In the genomic region with DNA sequence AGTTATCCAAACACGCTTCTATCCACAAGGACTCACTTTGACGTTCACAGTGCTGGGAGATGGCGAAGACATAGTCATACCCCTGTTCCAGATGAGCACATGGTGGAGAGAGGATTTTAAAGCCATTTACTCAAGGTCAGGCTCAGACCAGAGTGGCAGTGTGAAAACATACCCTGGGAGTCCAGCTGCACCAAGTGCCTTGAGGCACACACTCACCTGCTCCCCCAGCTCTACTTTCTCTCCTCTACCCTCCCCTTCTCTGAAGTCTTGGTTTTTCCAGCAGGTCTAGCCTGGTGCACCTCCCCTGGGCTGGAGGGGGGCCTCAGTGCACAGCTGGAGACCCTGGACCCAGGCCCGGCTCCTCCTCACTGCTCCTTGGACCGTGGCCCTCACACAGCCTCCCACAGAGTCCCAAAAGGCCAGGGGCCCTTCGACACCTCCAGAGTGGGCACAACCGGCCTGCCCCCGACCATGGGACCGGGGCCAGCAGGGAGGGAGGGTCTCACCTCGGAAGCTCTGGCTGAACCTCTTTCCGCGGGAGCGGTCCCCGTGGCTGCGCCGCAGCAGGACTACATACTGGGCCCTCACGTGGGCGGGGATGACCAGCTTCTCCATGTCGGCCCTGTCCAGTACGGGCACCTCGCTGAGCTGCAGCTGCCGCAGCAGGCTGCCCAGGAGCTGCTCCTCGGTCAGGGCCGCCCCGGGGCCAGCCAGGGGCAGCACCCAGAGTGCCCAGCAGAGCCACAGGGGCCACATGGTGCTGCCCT, we compare ENCODE assay signal across 17 cellular contexts. TPM values are rescaled to one million over a fixed set of nuclear protein-coding genes. Genes with fewer than 3 reads are reported as not detected.
DNase-seq lines count a peak whose midpoint lies in the region; FAIRE-seq and TF ChIP-seq lines count a peak whose summit lies in the region.
"Had no signal": no experiment of that assay in that cellular context is flagged by ENCODE, and none has a peak within 500 bp of the region (broad histone marks: within the 10 kb centered on the region; RNA-seq: fewer than 3 reads in every experiment).

No MANE protein-coding gene starts in this region.

- H2BK20ac ChIP-seq in H1 (ENCODE audit: low read length): no peak overlapping the region

- H3K14ac ChIP-seq in H1 (ENCODE audit: insufficient read length) (no peak overlapping the region), neuronal stem cell (ENCODE audit: low read length) (no peak overlapping the region)

- H3K27ac ChIP-seq in BLaER1 (peak overlapping the region; percentile 22; the same call in 1 of the 2 replicates), H1 (ENCODE audit: low read depth, low read length) (no peak overlapping the region), neuronal stem cell (replicated peaks; ENCODE audit: low read length) (no peak overlapping the region), esophagus squamous epithelium (no peak overlapping the region)

- H2BK120ac ChIP-seq in H1 (replicated peaks; ENCODE audit: low read depth, low read length) (no peak overlapping the region), neuronal stem cell (ENCODE audit: low read depth, low read length) (peak overlapping the region; percentile 26)

- H3K23me2 ChIP-seq in H1 (ENCODE audit: low read depth, low read length): no peaks in the 10 kb centered on the region

- no peak overlapping the region for H4K5ac ChIP-seq in H1 (ENCODE audit: insufficient read length, low read depth, low read length)

- intact Hi-C loops in esophagus squamous epithelium (cut with DNase I): no loop called here

- POLR2A ChIA-PET in H1 (lab: Charles Lee; ENCODE audit: partially characterized antibody): interaction anchor here (1.0 to 3.4 kb wide), 6 partner anchors 10 to 163 kb away, joined by 3 to 16 read pairs (median 4); a partner anchor contains a TSS

- H3K23ac ChIP-seq in H1 (ENCODE audit: insufficient read length) (no peak overlapping the region), neuronal stem cell (ENCODE audit: low read depth, low read length, poor library complexity) (peak overlapping the region; percentile 100)

- no peak overlapping the region for H3K9ac ChIP-seq in BLaER1
- H3K9ac ChIP-seq in H1 (replicated peaks in 1 of 4; ENCODE audit: extremely low read depth in 1 of 4, low read depth in 3 of 4, low read length in 3 of 4): no peak overlapping the region
- no peak overlapping the region for H3K9ac ChIP-seq in neuronal stem cell (ENCODE audit: low read depth, low read length, poor library complexity)

- H2BK15ac ChIP-seq in H1 (ENCODE audit: low read length) (peak overlapping the region; percentile 99; the same call in 1 of the 2 replicates), neuronal stem cell (ENCODE audit: low read length) (no peak overlapping the region)

- TF ChIP-seq CTCF in H1 (IDR thresholded peaks at IDR 0.05; ENCODE audit: control extremely low read depth in 1 of 3, insufficient read depth in 1 of 3, low read depth in 1 of 3, low read length in 3 of 3) (no peak), esophagus squamous epithelium (IDR thresholded peaks at IDR 0.05) (no peak), GM20000 (IDR thresholded peaks at IDR 0.05; ENCODE audit: extremely low read depth, missing control alignments) (no peak)

- no peak overlapping the region for H3K56ac ChIP-seq in H1 (replicated peaks; ENCODE audit: insufficient read length, low read depth, low read length)

- TF ChIP-seq EP300 in H1 (IDR thresholded peaks at IDR 0.05; ENCODE audit: borderline replicate concordance in 1 of 2, low read depth in 2 of 2, low read length in 2 of 2): no peak

- TF ChIP-seq RAD21 in H1 (IDR thresholded peaks at IDR 0.05 in 1 of 2, conservative IDR thresholded peaks at IDR 0.05 in 1 of 2; ENCODE audit: low read depth in 2 of 2, low read length in 2 of 2): no peak

- WGBS in H1 (ENCODE audit: extremely low coverage in 1 of 2, insufficient coverage in 1 of 2, insufficient read length in 1 of 2, insufficient replicate concordance in 2 of 2, low coverage in 1 of 2, low lambda C conversion rate in 2 of 2, missing lambda C conversion rate in 1 of 2), 2 experiments: 94% methylated on average over 24 of the region's 25 CpGs; no CpG with 5 or more reads in 1 of the 2 experiments
- no CpG with 5 or more reads among the region's 25 CpGs for WGBS in neuronal stem cell (ENCODE audit: extremely low coverage in 2 of 2, insufficient read length in 2 of 2, insufficient replicate concordance in 1 of 2), 2 donors
- WGBS in esophagus squamous epithelium, 2 donors: 96% methylated on average over 3 to 4 of the region's 25 CpGs

- H2AK5ac ChIP-seq in H1 (ENCODE audit: low read depth, low read length) (peak overlapping the region; percentile 90; the same call in 1 of the 2 replicates), neuronal stem cell (ENCODE audit: low read depth, low read length) (peak overlapping the region; percentile 12)

- H3K18ac ChIP-seq in H1 (ENCODE audit: extremely low read depth, low read length) (no peak overlapping the region), neuronal stem cell (ENCODE audit: low read length) (peak overlapping the region; percentile 79)

- no peaks in the 10 kb centered on the region for H4K20me1 ChIP-seq in BLaER1
- no peaks in the 10 kb centered on the region for H4K20me1 ChIP-seq in H1 (replicated peaks in 1 of 2; ENCODE audit: control insufficient read depth in 1 of 2, insufficient read depth in 2 of 2, low read length in 2 of 2)

- H3K79me1 ChIP-seq in H1 (ENCODE audit: low read depth, low read length) (no peaks in the 10 kb centered on the region), neuronal stem cell (ENCODE audit: low read depth, low read length) (no peaks in the 10 kb centered on the region)

- H2BK5ac ChIP-seq in H1 (ENCODE audit: low read depth, low read length) (no peak overlapping the region), neuronal stem cell (ENCODE audit: low read length) (no peak overlapping the region)

- H3K79me2 ChIP-seq in H1 (ENCODE audit: control insufficient read depth in 1 of 2, insufficient read depth in 2 of 2, low read length in 2 of 2): no peaks in the 10 kb centered on the region

- H4K91ac ChIP-seq in H1 (replicated peaks; ENCODE audit: insufficient read length, low read length) (peak overlapping the region; percentile 69), neuronal stem cell (ENCODE audit: low read depth, low read length, poor library complexity) (no peak overlapping the region)

- no peak for FAIRE-seq in H1 (lab: Jason Lieb, UNC)

- H4K8ac ChIP-seq in H1 (ENCODE audit: extremely low read depth, insufficient read depth, low read length) (no peak overlapping the region), neuronal stem cell (ENCODE audit: low read depth, low read length) (no peak overlapping the region)

- peak overlapping the region; percentile 28 for H3K4me2 ChIP-seq in BLaER1
- H3K4me2 ChIP-seq in H1 (ENCODE audit: insufficient read depth in 1 of 2, low read depth in 2 of 2, low read length in 2 of 2): peak overlapping the region in 1 of 2 experiments; percentile 50; a peak in 1 of 4 replicates
- no peak overlapping the region for H3K4me2 ChIP-seq in neuronal stem cell (ENCODE audit: insufficient read depth, low read length, poor library complexity, severe bottlenecking)

- H2BK12ac ChIP-seq in H1 (ENCODE audit: low read depth, low read length): peak overlapping the region; percentile 68; the same call in 1 of the 2 replicates
- peak overlapping the region; percentile 27 for H2BK12ac ChIP-seq in neuronal stem cell (ENCODE audit: low read length)

- H3K36me3 ChIP-seq in BLaER1 (no peaks in the 10 kb centered on the region), H1 (ENCODE audit: control insufficient read depth in 2 of 4, insufficient read depth in 4 of 4, low read length in 3 of 4) (no peaks in the 10 kb centered on the region), neuronal stem cell (replicated peaks in 1 of 2; ENCODE audit: control insufficient read depth in 2 of 2, insufficient read depth in 2 of 2, low read length in 2 of 2) (no peaks in the 10 kb centered on the region), esophagus squamous epithelium (no peaks in the 10 kb centered on the region)

- H3K4me3 ChIP-seq in BLaER1 (no peak overlapping the region), H1 (ENCODE audit: extremely low read depth in 1 of 4, insufficient read depth in 2 of 4, low read depth in 3 of 4, low read length in 4 of 4) (no peak overlapping the region), neuronal stem cell (ENCODE audit: low read length in 2 of 2) (no peak overlapping the region), esophagus squamous epithelium (no peak overlapping the region)

- no peak overlapping the region for H2AFZ ChIP-seq in H1 (ENCODE audit: low read length)
- H2AFZ ChIP-seq in neuronal stem cell (ENCODE audit: low read length): peak overlapping the region; percentile 15

- H3K9me3 ChIP-seq in BLaER1: no peaks in the 10 kb centered on the region
- H3K9me3 ChIP-seq in H1 (ENCODE audit: insufficient read depth in 2 of 2, low read depth in 1 of 2, low read length in 1 of 2): no peaks in the 10 kb centered on the region
- no peaks in the 10 kb centered on the region for H3K9me3 ChIP-seq in neuronal stem cell (replicated peaks in 1 of 2; ENCODE audit: control insufficient read depth in 2 of 2, insufficient read depth in 1 of 2, low read depth in 1 of 2, low read length in 2 of 2)
- H3K9me3 ChIP-seq in esophagus squamous epithelium: no peaks in the 10 kb centered on the region

- TF ChIP-seq POLR2A in H1 (IDR thresholded peaks at IDR 0.05; ENCODE audit: control extremely low read depth in 1 of 2, low read depth in 2 of 2, low read length in 2 of 2) (no peak), esophagus squamous epithelium (IDR thresholded peaks at IDR 0.05) (no peak)

- DNase-seq in H1 (ENCODE audit: low read depth in 1 of 2, low spot score in 2 of 2): no peak
- no peak for DNase-seq in neuronal stem cell (ENCODE audit: low spot score)
- DNase-seq in esophagus squamous epithelium (lab: John Stamatoyannopoulos, UW): no peak
- DNase-seq in GM20000 (ENCODE audit: low spot score): no peak
- DNase-seq in NCI-H1105 treated with DMSO at 0.1 percent for 48 hours (lab: John Stamatoyannopoulos, UW): no peak
- DNase-seq: activated naive CD8-positive, alpha-beta T cell treated with anti-CD3 and anti-CD28 coated beads, Interleukin-2, amount 50 U/mL, for 24 hours; CD8-positive, alpha-beta memory T cell; erythroblast; head of caudate nucleus; left colon; NCI-H1417 treated with DMSO at 0.1 percent for 48 hours; NCI-H446; PC-3; T-cell had no signal

- peaks cover 60% of the 10 kb centered on the region for H3K4me1 ChIP-seq in BLaER1
- H3K4me1 ChIP-seq in H1 (replicated peaks in 1 of 4; ENCODE audit: control insufficient read depth in 3 of 4, insufficient read depth in 4 of 4, low read length in 3 of 4): peaks cover 8 to 19% (median 13%) of the 10 kb centered on the region in 4 experiments
- H3K4me1 ChIP-seq in neuronal stem cell (ENCODE audit: control insufficient read depth in 2 of 2, insufficient read depth in 1 of 2, low read depth in 1 of 2, low read length in 2 of 2): peaks cover 25 to 30% of the 10 kb centered on the region in 2 donors
- peaks cover 3 to 36% (median 19%) of the 10 kb centered on the region in 3 donors for H3K4me1 ChIP-seq in esophagus squamous epithelium

- H3K4ac ChIP-seq in H1 (replicated peaks; ENCODE audit: insufficient read length, low read depth, low read length) (no peak overlapping the region), neuronal stem cell (ENCODE audit: low read length) (no peak overlapping the region)

- no peaks in the 10 kb centered on the region for H3K27me3 ChIP-seq in BLaER1
- H3K27me3 ChIP-seq in H1 (replicated peaks in 1 of 4; ENCODE audit: control insufficient read depth in 3 of 4, extremely low read depth in 1 of 4, insufficient read depth in 3 of 4, low read length in 3 of 4): peaks cover 0 to 9% (median 7%) of the 10 kb centered on the region in 4 experiments; a peak in 4 of 7 replicates
- H3K27me3 ChIP-seq in neuronal stem cell (ENCODE audit: control insufficient read depth in 3 of 3, insufficient read depth in 3 of 3, low read depth in 1 of 3, low read length in 3 of 3): peaks cover 0 to 11% (median 7%) of the 10 kb centered on the region in 3 experiments
- H3K27me3 ChIP-seq in esophagus squamous epithelium: no peaks in the 10 kb centered on the region

- CTCF ChIA-PET in H1 (lab: Charles Lee; ENCODE audit: partially characterized antibody): interaction anchor here (0.6 to 4.0 kb wide), 13 partner anchors 9 to 466 kb away, joined by 3 to 23 read pairs (median 4); a partner anchor contains a TSS

RNA-seq across cellular contexts. Expression of a gene that starts 0.5 kb away (rescaled TPM):
- total RNA-seq in H1 (2021; fragmentation: NEBNext Ultra II Directional; extraction: Animal tissue kit (Norgen Biotek cat#: 25700)): 3.2 and 4.3 TPM in 2 replicates
- polyA plus RNA-seq in H1 (2011; rRNA removed): 2.6 and 2.9 TPM in 2 replicates
- polyA plus RNA-seq in H1 (2011; cell fraction: cytosol; rRNA removed): 3.1 TPM
- polyA plus RNA-seq in H1 (2011; cell fraction: nucleus; rRNA removed): 2.5 TPM
- polyA plus RNA-seq in H1 (2012, experiment 1 of 2): 0.94 to 1.9 TPM (median 1.4 TPM) in 4 replicates
- polyA plus RNA-seq in H1 (2012, experiment 2 of 2): 2.2 TPM
- 44.6 TPM for polyA plus RNA-seq in H1 (2013, experiment 1 of 2)
- 54.0 TPM for polyA plus RNA-seq in H1 (2013, experiment 2 of 2)
- polyA minus RNA-seq in H1 (2011; rRNA and poly(A)+ RNA removed): 0.83 and 1.4 TPM in 2 replicates
- polyA minus RNA-seq in H1 (2011; cell fraction: cytosol; rRNA and poly(A)+ RNA removed): 0.88 TPM
- 1.5 TPM for polyA minus RNA-seq in H1 (2011; cell fraction: nucleus; rRNA and poly(A)+ RNA removed)
- 0.11 TPM for polyA plus RNA-seq in neuronal stem cell (2013, experiment 1 of 2)
- 0.10 TPM for polyA plus RNA-seq in neuronal stem cell (2013, experiment 2 of 2)
- total RNA-seq in esophagus squamous epithelium: not detected
- total RNA-seq: A172; CD8-positive, alpha-beta memory T cell; neural crest cell; PC-3 had no signal
- polyA plus RNA-seq: CD8-positive, alpha-beta memory T cell had no signal

RNA-seq across cellular contexts. Expression of a gene that starts 16.5 kb away (rescaled TPM):
- total RNA-seq in H1 (2021; fragmentation: NEBNext Ultra II Directional; extraction: Animal tissue kit (Norgen Biotek cat#: 25700)): 84.3 and 84.6 TPM in 2 replicates
- 79.3 and 96.6 TPM in 2 replicates for polyA plus RNA-seq in H1 (2011; rRNA removed)
- polyA plus RNA-seq in H1 (2011; cell fraction: cytosol; rRNA removed): 96.5 TPM
- 96.7 TPM for polyA plus RNA-seq in H1 (2011; cell fraction: nucleus; rRNA removed)
- 63.1 to 84.9 TPM (median 76.1 TPM) in 4 replicates for polyA plus RNA-seq in H1 (2012, experiment 1 of 2)
- polyA plus RNA-seq in H1 (2012, experiment 2 of 2): 59.4 TPM
- 113 TPM for polyA plus RNA-seq in H1 (2013, experiment 1 of 2)
- 115 TPM for polyA plus RNA-seq in H1 (2013, experiment 2 of 2)
- polyA minus RNA-seq in H1 (2011; rRNA and poly(A)+ RNA removed): 41.8 and 68.7 TPM in 2 replicates
- polyA minus RNA-seq in H1 (2011; cell fraction: cytosol; rRNA and poly(A)+ RNA removed): 22.0 TPM
- 26.9 TPM for polyA minus RNA-seq in H1 (2011; cell fraction: nucleus; rRNA and poly(A)+ RNA removed)
- polyA plus RNA-seq in neuronal stem cell (2013, experiment 1 of 2): 52.5 TPM
- polyA plus RNA-seq in neuronal stem cell (2013, experiment 2 of 2): 54.2 TPM
- 10 to 100 TPM; 23.0 to 35.1 (median 28.0) TPM for total RNA-seq in esophagus squamous epithelium

RNA-seq across cellular contexts. Expression of a gene that starts 51.6 kb away (rescaled TPM):
- total RNA-seq in H1 (2021; fragmentation: NEBNext Ultra II Directional; extraction: Animal tissue kit (Norgen Biotek cat#: 25700)): 8.4 and 11.7 TPM in 2 replicates
- polyA plus RNA-seq in H1 (2011; rRNA removed): 4.5 and 7.3 TPM in 2 replicates
- polyA plus RNA-seq in H1 (2011; cell fraction: cytosol; rRNA removed): 7.1 TPM
- polyA plus RNA-seq in H1 (2011; cell fraction: nucleus; rRNA removed): 8.4 TPM
- 1.8 to 3.5 TPM (median 3.1 TPM) in 4 replicates for polyA plus RNA-seq in H1 (2012, experiment 1 of 2)
- 3.5 TPM for polyA plus RNA-seq in H1 (2012, experiment 2 of 2)
- polyA plus RNA-seq in H1 (2013, experiment 1 of 2): 112 TPM
- polyA plus RNA-seq in H1 (2013, experiment 2 of 2): 131 TPM
- 0.66 and 1.3 TPM in 2 replicates for polyA minus RNA-seq in H1 (2011; rRNA and poly(A)+ RNA removed)
- 3.0 TPM for polyA minus RNA-seq in H1 (2011; cell fraction: cytosol; rRNA and poly(A)+ RNA removed)
- 3.1 TPM for polyA minus RNA-seq in H1 (2011; cell fraction: nucleus; rRNA and poly(A)+ RNA removed)
- 0.33 TPM for polyA plus RNA-seq in neuronal stem cell (2013, experiment 1 of 2)
- 0.21 TPM for polyA plus RNA-seq in neuronal stem cell (2013, experiment 2 of 2)
- total RNA-seq in esophagus squamous epithelium: not detected
- total RNA-seq: A172; CD8-positive, alpha-beta memory T cell; PC-3 had no signal

RNA-seq across cellular contexts. Expression of a gene that starts 58.4 kb away (rescaled TPM):
- total RNA-seq in H1 (2021; fragmentation: NEBNext Ultra II Directional; extraction: Animal tissue kit (Norgen Biotek cat#: 25700)): 41.2 and 55.4 TPM in 2 replicates
- 26.1 and 38.5 TPM in 2 replicates for polyA plus RNA-seq in H1 (2011; rRNA removed)
- 28.6 TPM for polyA plus RNA-seq in H1 (2011; cell fraction: cytosol; rRNA removed)
- polyA plus RNA-seq in H1 (2011; cell fraction: nucleus; rRNA removed): 210 TPM
- polyA plus RNA-seq in H1 (2012, experiment 1 of 2): 25.5 to 31.0 TPM (median 28.0 TPM) in 4 replicates
- 17.4 TPM for polyA plus RNA-seq in H1 (2012, experiment 2 of 2)
- 90.4 TPM for polyA plus RNA-seq in H1 (2013, experiment 1 of 2)
- 88.5 TPM for polyA plus RNA-seq in H1 (2013, experiment 2 of 2)
- 42.6 and 57.5 TPM in 2 replicates for polyA minus RNA-seq in H1 (2011; rRNA and poly(A)+ RNA removed)
- 21.2 TPM for polyA minus RNA-seq in H1 (2011; cell fraction: cytosol; rRNA and poly(A)+ RNA removed)
- polyA minus RNA-seq in H1 (2011; cell fraction: nucleus; rRNA and poly(A)+ RNA removed): 70.6 TPM
- polyA plus RNA-seq in neuronal stem cell (2013, experiment 1 of 2): 9.6 TPM
- polyA plus RNA-seq in neuronal stem cell (2013, experiment 2 of 2): 8.6 TPM
- total RNA-seq in esophagus squamous epithelium: 10 to 100 TPM in 3 of 4 donors, 1 to 10 TPM in 1; 9.8 to 27.1 (median 18.3) TPM

RNA-seq across cellular contexts. Expression of a gene that starts 58.6 kb away (rescaled TPM):
- total RNA-seq in H1 (2021; fragmentation: NEBNext Ultra II Directional; extraction: Animal tissue kit (Norgen Biotek cat#: 25700)): 16.5 and 16.7 TPM in 2 replicates
- polyA plus RNA-seq in H1 (2011; rRNA removed): 8.0 and 8.5 TPM in 2 replicates
- 11.6 TPM for polyA plus RNA-seq in H1 (2011; cell fraction: cytosol; rRNA removed)
- 3.6 TPM for polyA plus RNA-seq in H1 (2011; cell fraction: nucleus; rRNA removed)
- polyA plus RNA-seq in H1 (2012, experiment 1 of 2): 6.6 to 8.3 TPM (median 6.7 TPM) in 4 replicates
- polyA plus RNA-seq in H1 (2012, experiment 2 of 2): 2.2 TPM
- polyA plus RNA-seq in H1 (2013, experiment 1 of 2): 7.0 TPM
- 7.1 TPM for polyA plus RNA-seq in H1 (2013, experiment 2 of 2)
- 7.5 and 7.9 TPM in 2 replicates for polyA minus RNA-seq in H1 (2011; rRNA and poly(A)+ RNA removed)
- 8.1 TPM for polyA minus RNA-seq in H1 (2011; cell fraction: cytosol; rRNA and poly(A)+ RNA removed)
- 7.5 TPM for polyA minus RNA-seq in H1 (2011; cell fraction: nucleus; rRNA and poly(A)+ RNA removed)
- 7.9 TPM for polyA plus RNA-seq in neuronal stem cell (2013, experiment 1 of 2)
- 8.1 TPM for polyA plus RNA-seq in neuronal stem cell (2013, experiment 2 of 2)
- 10 to 100 TPM; 10.5 to 18.7 (median 14.1) TPM for total RNA-seq in esophagus squamous epithelium
